3 cellular contexts compared by ENCODE assay signal in the genomic region with DNA sequence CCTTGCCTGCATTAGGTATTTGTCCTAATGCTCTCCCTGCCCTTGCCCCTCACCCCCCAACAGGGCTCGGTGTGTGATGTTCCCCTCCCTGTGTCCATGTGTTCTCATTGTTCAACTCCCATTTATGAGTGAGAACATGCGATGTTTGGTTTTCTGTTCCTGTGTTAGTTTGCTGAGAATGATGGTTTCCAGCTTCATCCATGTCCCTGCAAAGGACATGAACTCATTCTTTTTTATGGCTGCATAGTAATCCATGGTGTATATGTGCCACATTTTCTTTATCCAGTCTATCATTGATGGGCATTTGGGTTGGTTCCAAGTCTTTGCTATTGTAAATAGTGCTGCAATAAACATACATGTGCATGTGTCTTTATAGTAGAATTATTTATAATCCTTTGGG. TPM values are rescaled to one million over a fixed set of nuclear protein-coding genes. Genes with fewer than 3 reads are reported as not detected.
"Had no signal": no experiment of that assay in that cellular context is flagged by ENCODE, and none has a peak within 500 bp of the region (broad histone marks: within the 10 kb centered on the region; RNA-seq: fewer than 3 reads in every experiment).

No MANE protein-coding gene starts in this region.

RNA-seq across cellular contexts. Expression of a gene that starts 11.0 kb away (rescaled TPM):
- total RNA-seq: subcutaneous adipose tissue, upper lobe of right lung, ureter had no signal
